Comparison of ENCODE assay signal across 13 cellular contexts in the genomic region with DNA sequence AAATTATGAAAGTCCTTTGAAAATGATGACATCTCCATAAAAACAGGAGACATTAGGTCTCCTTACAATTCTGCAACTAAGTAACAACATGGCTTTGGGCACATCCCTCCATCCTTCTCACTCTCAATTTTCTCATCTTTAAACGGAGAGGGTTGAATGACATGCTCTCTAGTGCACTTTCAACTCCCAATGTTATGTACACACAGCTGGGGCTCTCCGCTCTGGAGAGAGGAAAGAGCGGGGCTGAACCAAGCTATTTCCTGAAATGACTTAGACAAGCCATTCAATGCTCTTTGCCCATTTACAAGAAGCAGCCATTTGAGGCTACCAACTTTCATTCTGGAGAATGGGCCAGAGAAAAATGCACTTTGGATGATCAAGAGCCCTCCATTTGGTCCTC.
DNase-seq lines count a peak whose midpoint lies in the region.
"Had no signal": no experiment of that assay in that cellular context is flagged by ENCODE, and none has a peak within 500 bp of the region (broad histone marks: within the 10 kb centered on the region; RNA-seq: fewer than 3 reads in every experiment).

No MANE protein-coding gene starts in this region.

- intact Hi-C loops in head of caudate nucleus (cut with DNase I): no loop called here

- DNase-seq in COLO668 (lab: John Stamatoyannopoulos, UW; ENCODE audit: unreplicated experiment) (peak; percentile 58), DMS153 (lab: John Stamatoyannopoulos, UW) (peak; percentile 31), NCI-H1417 (lab: John Stamatoyannopoulos, UW) (peak; percentile 40 to 77 (median 47)), NCI-H345 (lab: John Stamatoyannopoulos, UW) (peak; percentile 55), ecto neural progenitor cell (ENCODE audit: low spot score) (no peak), activated gamma-delta T cell (lab: John Stamatoyannopoulos, UW) (no peak), EL (no peak), head of caudate nucleus (no peak)
- DNase-seq: ACHN, C1 segment of cervical spinal cord, GM23248, HCEC 1CT, NCI-H1694 had no signal

Comparison
In these comparisons a context has a peak if more than half of its experiments do, and no peak if none do; other contexts are left out.
1. DNase-seq: peak in COLO668 (single experiment), DMS153 (single experiment), NCI-H1417 (3 of 3) and NCI-H345 (single experiment); none in ecto neural progenitor cell (single experiment), activated gamma-delta T cell (single experiment), EL (single experiment) and head of caudate nucleus (0 of 42).